23 cellular contexts compared by ENCODE assay signal in the genomic region with DNA sequence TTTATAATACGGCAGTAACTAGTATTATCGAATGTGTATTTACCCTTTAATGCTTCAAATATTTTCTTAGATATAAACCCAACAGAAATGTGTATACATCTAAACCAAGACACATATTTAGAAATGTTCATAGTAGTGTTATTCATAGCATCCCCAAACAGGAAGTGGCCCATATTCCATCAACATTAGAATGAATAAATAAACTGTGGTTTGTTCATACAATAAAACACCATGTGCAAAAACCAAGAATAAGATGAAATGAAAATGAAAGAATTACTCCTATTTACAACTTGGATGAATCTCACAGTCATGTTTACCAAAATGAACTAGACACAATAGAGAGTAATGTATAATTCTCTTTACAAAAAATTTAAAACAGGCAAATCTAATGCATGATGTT. TPM values are rescaled to one million over a fixed set of nuclear protein-coding genes. Genes with fewer than 3 reads are reported as not detected.
"Had no signal": no experiment of that assay in that cellular context is flagged by ENCODE, and none has a peak within 500 bp of the region (broad histone marks: within the 10 kb centered on the region; RNA-seq: fewer than 3 reads in every experiment).

No MANE protein-coding gene starts in this region.

- H3K27me3 ChIP-seq: cardiac muscle cell, esophagus squamous epithelium, gastrocnemius medialis, right lobe of liver, testis, upper lobe of left lung, vagina had no signal

- H3K4me1 ChIP-seq: esophagus squamous epithelium, gastrocnemius medialis, right lobe of liver, vagina had no signal

- H3K4me3 ChIP-seq: cardiac muscle cell, esophagus squamous epithelium, gastrocnemius medialis, right lobe of liver, testis, upper lobe of left lung, vagina had no signal

- ATAC-seq: activated CD8-positive, alpha-beta memory T cell treated with anti-CD3 and anti-CD28 coated beads, Interleukin-2, amount 10 ng/mL, durations not matched to agents 7 days and 5 days; activated CD8-positive, alpha-beta T cell treated with anti-CD3 and anti-CD28 coated beads for 36 hours; activated naive CD4-positive, alpha-beta T cell treated with anti-CD3 and anti-CD28 coated beads, Interleukin-2, amount 50 U/mL, for 72 hours; gastrocnemius medialis; right lobe of liver had no signal

- FAIRE-seq: islet of Langerhans had no signal

- H3K27ac ChIP-seq: cardiac muscle cell, esophagus squamous epithelium, neutrophil, right lobe of liver, vagina had no signal

- H3K36me3 ChIP-seq: cardiac muscle cell, esophagus squamous epithelium, gastrocnemius medialis, neutrophil, right lobe of liver, upper lobe of left lung, vagina had no signal

- H3K9me3 ChIP-seq: esophagus squamous epithelium, gastrocnemius medialis, neutrophil, right lobe of liver, testis, upper lobe of left lung, vagina had no signal

- DNase-seq: activated B cell treated with CpG ODN at 0.5 μM for 24 hours; activated CD4-positive, alpha-beta T cell treated with anti-CD3 and anti-CD28 coated beads, Interleukin-2, amount 50 U/mL, for 1 hour; activated CD8-positive, alpha-beta memory T cell treated with anti-CD3 and anti-CD28 coated beads, Interleukin-2, amount 10 ng/mL, durations not matched to agents 7 days and 5 days; activated CD8-positive, alpha-beta T cell treated with anti-CD3 and anti-CD28 coated beads for 36 hours; activated naive CD4-positive, alpha-beta T cell; activated T-cell treated with anti-CD3 and anti-CD28 coated beads, Interleukin-2, amount 50 U/mL, for 48 hours; anterior cingulate cortex; cortex of kidney; esophagus squamous epithelium; gastrocnemius medialis; glutamatergic neuron; left ventricle myocardium superior; nephron progenitor cell; right lobe of liver; stimulated activated CD4-positive, alpha-beta T cell treated with anti-CD3 and anti-CD28 coated beads, Interleukin-2, amount 100 ng/mL, for 48 hours; stimulated activated naive CD4-positive, alpha-beta T cell treated with Interleukin-2 at 50 U/mL for 16 hours; testis; upper lobe of left lung had no signal

RNA-seq across cellular contexts. Expression of gene CAV2, which starts 9.2 kb away (rescaled TPM):
- total RNA-seq: activated B cell treated with CpG ODN at 0.5 μM for 24 hours; activated CD8-positive, alpha-beta T cell treated with anti-CD3 and anti-CD28 coated beads for 36 hours had no signal

RNA-seq across cellular contexts. Expression of gene CAV1, which starts 34.5 kb away (rescaled TPM):
- total RNA-seq: activated naive CD4-positive, alpha-beta T cell treated with anti-CD3 and anti-CD28 coated beads, Interleukin-2, amount 50 U/mL, for 72 hours had no signal
